Comparison of ENCODE assay signal across 1 cellular context in the genomic region with DNA sequence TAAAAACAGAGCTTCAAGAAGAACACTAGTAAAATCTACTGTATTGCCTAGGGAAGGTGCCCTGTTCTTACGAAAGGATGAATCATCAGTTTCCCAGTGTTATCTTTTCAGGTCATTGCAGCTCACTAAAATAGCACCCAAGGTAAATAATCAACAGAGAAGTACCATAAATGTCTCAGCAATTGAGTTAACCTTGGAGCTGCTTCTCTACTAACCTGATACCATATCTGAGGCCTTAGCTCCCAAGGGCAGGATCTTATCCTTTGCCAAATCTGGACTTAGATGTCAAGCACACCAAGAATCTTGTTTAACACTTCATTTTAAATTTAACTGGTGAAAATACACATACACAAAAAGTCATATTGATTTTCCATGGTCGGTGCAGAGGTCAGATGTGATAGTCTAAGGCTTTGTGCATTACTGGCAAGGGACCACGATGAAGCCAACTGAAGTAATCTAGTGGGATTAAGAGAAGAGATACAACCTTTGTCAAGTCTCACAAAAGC.
TF ChIP-seq lines count a peak whose summit lies in the region.

No MANE protein-coding gene starts in this region.

TF ChIP-seq in HepG2, 621 proteins besides CTCF, POLR2A, EP300 and RAD21 (continued from another document):
- peak; percentile 15; the same call in 1 of the 2 replicates for TF ChIP-seq ZNF292 (CRISPR knock-in tag; IDR thresholded peaks at IDR 0.05; ENCODE audit: borderline replicate concordance, low read depth)
- TF ChIP-seq ISX (CRISPR knock-in tag; conservative IDR thresholded peaks at IDR 0.05): no peak
- TF ChIP-seq TIGD3 (CRISPR knock-in tag; IDR thresholded peaks at IDR 0.05; ENCODE audit: borderline replicate concordance): no peak
- no peak for TF ChIP-seq HOXD1 (CRISPR knock-in tag; IDR thresholded peaks at IDR 0.05)
- TF ChIP-seq NFAT5 (CRISPR knock-in tag; IDR thresholded peaks at IDR 0.05): no peak
- TF ChIP-seq NCOA2 (CRISPR knock-in tag; IDR thresholded peaks at IDR 0.05): peak; percentile 63; the same call in 1 of the 2 replicates
- TF ChIP-seq RARA (CRISPR knock-in tag; IDR thresholded peaks at IDR 0.05): peak; percentile 76
- no peak for TF ChIP-seq SOX13 (IDR thresholded peaks at IDR 0.05)
- TF ChIP-seq SOX13 (CRISPR knock-in tag; conservative IDR thresholded peaks at IDR 0.05 in 1 of 2, IDR thresholded peaks at IDR 0.05 in 1 of 2): peak in 1 of 2 experiments; percentile 73; a peak in 1 of 4 replicates
- TF ChIP-seq TEAD3 (CRISPR knock-in tag; optimal IDR thresholded peaks at IDR 0.05; ENCODE audit: borderline replicate concordance): peak; percentile 54
- TF ChIP-seq ZNF331 (CRISPR knock-in tag; IDR thresholded peaks at IDR 0.05): peak; percentile 51; the same call in 1 of the 2 replicates
- peak; percentile 95 for TF ChIP-seq ARID5B (CRISPR knock-in tag; IDR thresholded peaks at IDR 0.05)
- TF ChIP-seq FOXP1 (IDR thresholded peaks at IDR 0.05): no peak
- TF ChIP-seq FOXP1 (CRISPR knock-in tag; IDR thresholded peaks at IDR 0.05): peak; percentile 85
- TF ChIP-seq, protein P1, sequence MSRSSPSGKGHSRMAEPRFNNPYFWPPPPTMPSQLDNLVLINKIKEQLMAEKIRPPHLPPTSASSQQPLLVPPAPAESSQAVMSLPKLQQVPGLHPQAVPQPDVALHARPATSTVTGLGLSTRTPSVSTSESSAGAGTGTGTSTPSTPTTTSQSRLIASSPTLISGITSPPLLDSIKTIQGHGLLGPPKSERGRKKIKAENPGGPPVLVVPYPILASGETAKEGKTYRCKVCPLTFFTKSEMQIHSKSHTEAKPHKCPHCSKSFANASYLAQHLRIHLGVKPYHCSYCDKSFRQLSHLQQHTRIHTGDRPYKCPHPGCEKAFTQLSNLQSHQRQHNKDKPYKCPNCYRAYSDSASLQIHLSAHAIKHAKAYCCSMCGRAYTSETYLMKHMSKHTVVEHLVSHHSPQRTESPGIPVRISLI (CRISPR knock-in tag; IDR thresholded peaks at IDR 0.05; ENCODE audit: borderline replicate concordance): no peak
- TF ChIP-seq PITX1 (CRISPR knock-in tag; IDR thresholded peaks at IDR 0.05): peak; percentile 22
- TF ChIP-seq, protein P2, sequence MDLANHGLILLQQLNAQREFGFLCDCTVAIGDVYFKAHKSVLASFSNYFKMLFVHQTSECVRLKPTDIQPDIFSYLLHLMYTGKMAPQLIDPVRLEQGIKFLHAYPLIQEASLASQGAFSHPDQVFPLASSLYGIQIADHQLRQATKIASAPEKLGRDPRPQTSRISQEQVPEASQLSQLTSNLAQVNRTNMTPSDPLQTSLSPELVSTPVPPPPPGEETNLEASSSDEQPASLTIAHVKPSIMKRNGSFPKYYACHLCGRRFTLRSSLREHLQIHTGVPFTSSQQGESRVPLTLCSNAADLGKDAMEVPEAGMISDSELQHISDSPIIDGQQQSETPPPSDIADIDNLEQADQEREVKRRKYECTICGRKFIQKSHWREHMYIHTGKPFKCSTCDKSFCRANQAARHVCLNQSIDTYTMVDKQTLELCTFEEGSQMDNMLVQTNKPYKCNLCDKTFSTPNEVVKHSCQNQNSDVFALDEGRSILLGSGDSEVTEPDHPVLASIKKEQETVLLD (CRISPR knock-in tag; IDR thresholded peaks at IDR 0.05; ENCODE audit: low read depth): no peak
- TF ChIP-seq KLF6 (CRISPR knock-in tag; IDR thresholded peaks at IDR 0.05): no peak
- peak; percentile 83 for TF ChIP-seq FOXP4 (CRISPR knock-in tag; IDR thresholded peaks at IDR 0.05)
- TF ChIP-seq MTF1 (CRISPR knock-in tag; IDR thresholded peaks at IDR 0.05): no peak
- no peak for TF ChIP-seq ZNF713 (CRISPR knock-in tag; IDR thresholded peaks at IDR 0.05)
- no peak for TF ChIP-seq ZNF260 (CRISPR knock-in tag; IDR thresholded peaks at IDR 0.05; ENCODE audit: borderline replicate concordance, low read depth)
- TF ChIP-seq YEATS2 (CRISPR knock-in tag; IDR thresholded peaks at IDR 0.05; ENCODE audit: borderline replicate concordance): 0 out of 2 replicates have a peak, but pooled peaks have one; percentile 23
- TF ChIP-seq NFYB (CRISPR knock-in tag; IDR thresholded peaks at IDR 0.05): no peak
- TF ChIP-seq ELK4 (CRISPR knock-in tag; IDR thresholded peaks at IDR 0.05; ENCODE audit: borderline replicate concordance): no peak
- TF ChIP-seq, protein P3, sequence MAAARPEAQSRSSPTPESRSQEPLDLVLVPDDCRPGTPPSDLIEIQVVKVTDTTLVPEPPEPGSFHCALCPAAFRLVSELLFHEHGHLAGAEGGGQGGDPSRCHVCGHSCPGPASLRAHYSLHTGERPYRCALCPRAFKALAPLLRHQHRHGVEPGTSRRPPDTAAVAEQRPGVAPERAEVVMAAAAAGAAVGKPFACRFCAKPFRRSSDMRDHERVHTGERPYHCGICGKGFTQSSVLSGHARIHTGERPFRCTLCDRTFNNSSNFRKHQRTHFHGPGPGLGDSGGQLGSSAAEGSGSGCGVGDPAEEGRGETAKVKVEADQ (CRISPR knock-in tag; IDR thresholded peaks at IDR 0.05; ENCODE audit: borderline replicate concordance): no peak
